ENCODE assay signal across 8 cellular contexts in the genomic region with DNA sequence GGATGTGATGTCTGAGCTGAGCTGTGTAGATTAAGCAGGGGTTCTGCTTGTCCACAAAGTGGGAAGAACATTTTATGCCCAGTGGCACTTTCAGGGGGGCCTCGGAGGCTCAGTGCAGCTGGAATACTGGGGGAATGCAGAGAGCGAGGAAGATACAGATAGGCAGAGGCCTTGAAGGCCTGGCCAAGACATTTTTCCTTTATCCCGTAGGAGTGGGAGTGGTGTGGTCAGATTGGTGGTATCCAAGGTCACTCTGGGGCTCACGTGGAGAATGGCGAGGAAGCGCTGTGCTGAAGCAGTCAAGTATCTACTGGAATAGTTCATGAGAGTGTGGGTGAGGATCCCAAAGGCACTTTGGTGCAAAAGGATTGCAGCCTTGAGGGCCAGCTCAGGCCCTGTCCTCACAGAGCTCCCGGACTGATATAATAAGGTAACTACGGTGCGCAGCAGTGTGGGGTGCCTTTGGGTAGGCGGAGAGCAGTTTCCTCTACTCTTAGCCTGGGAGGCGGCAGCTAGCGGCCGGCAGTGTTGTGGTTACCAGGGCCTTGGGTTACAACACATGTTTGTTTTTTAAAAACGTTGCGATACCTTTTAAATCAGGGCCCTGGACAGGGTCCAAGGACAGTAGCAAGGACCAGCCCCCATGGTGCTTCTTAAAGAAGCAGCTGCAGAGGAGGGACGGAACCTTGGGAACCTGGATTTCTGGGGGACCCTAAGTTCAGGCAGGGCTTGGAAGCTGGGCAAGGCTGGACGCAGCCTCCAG. TPM values are rescaled to one million over a fixed set of nuclear protein-coding genes. Genes with fewer than 3 reads are reported as not detected.
DNase-seq lines count a peak whose midpoint lies in the region; ATAC-seq and TF ChIP-seq lines count a peak whose summit lies in the region.

No MANE protein-coding gene starts in this region.

- H3K27ac ChIP-seq in CD8-positive, alpha-beta T cell (ENCODE audit: low read depth, low read length) = peak overlapping the region; percentile 50

- peak overlapping the region; percentile 21 for H3K4me3 ChIP-seq in CD8-positive, alpha-beta T cell (ENCODE audit: low read depth, low read length)

- H3K27ac Mint-ChIP-seq in CD8-positive, alpha-beta T cell = peak overlapping the region; percentile 87
- H3K27ac Mint-ChIP-seq in activated naive CD8-positive, alpha-beta T cell treated with anti-CD3 and anti-CD28 coated beads for 36 hours = peak overlapping the region; percentile 59
- peak overlapping the region; percentile 53 for H3K27ac Mint-ChIP-seq in memory B cell

- no peaks in the 10 kb centered on the region for H3K36me3 Mint-ChIP-seq in CD8-positive, alpha-beta T cell
- H3K36me3 Mint-ChIP-seq in activated naive CD8-positive, alpha-beta T cell treated with anti-CD3 and anti-CD28 coated beads for 36 hours = peaks cover 3% of the 10 kb centered on the region
- no peaks in the 10 kb centered on the region for H3K36me3 Mint-ChIP-seq in memory B cell

- intact Hi-C loops in CD8-positive, alpha-beta T cell (cut with DNase I, micrococcal nuclease) = loop anchor here in 1 of 2 experiments (1.0 to 5.0 kb wide), 2 partner anchors 10 to 182 kb away; partner anchors contain the start of gene CCDC69

- H3K27me3 Mint-ChIP-seq in CD8-positive, alpha-beta T cell (ENCODE audit: low read depth) = no peaks in the 10 kb centered on the region
- H3K27me3 Mint-ChIP-seq in activated naive CD8-positive, alpha-beta T cell treated with anti-CD3 and anti-CD28 coated beads for 36 hours = no peaks in the 10 kb centered on the region
- H3K27me3 Mint-ChIP-seq in memory B cell = no peaks in the 10 kb centered on the region

- TF ChIP-seq CTCF in CD8-positive, alpha-beta T cell (IDR thresholded peaks at IDR 0.05) = no peak

- H3K27me3 ChIP-seq in CD8-positive, alpha-beta T cell (ENCODE audit: insufficient read depth, low read length) = no peaks in the 10 kb centered on the region

- H3K36me3 ChIP-seq in CD8-positive, alpha-beta T cell (ENCODE audit: insufficient read depth, low read length) = no peaks in the 10 kb centered on the region

- POLR2A ChIA-PET in CD8-positive, alpha-beta T cell (lab: Charles Lee) = interaction anchor here (1.1 to 2.3 kb wide), 8 partner anchors 10 to 109 kb away, joined by 3 to 25 read pairs (median 5); partner anchors contain the start of genes CCDC69 and GM2A

- H3K9me3 ChIP-seq in CD8-positive, alpha-beta T cell (ENCODE audit: low read length) = no peaks in the 10 kb centered on the region

- H3K9me3 Mint-ChIP-seq in CD8-positive, alpha-beta T cell = no peaks in the 10 kb centered on the region
- H3K9me3 Mint-ChIP-seq in activated naive CD8-positive, alpha-beta T cell treated with anti-CD3 and anti-CD28 coated beads for 36 hours = peaks cover 2% of the 10 kb centered on the region
- H3K9me3 Mint-ChIP-seq in memory B cell = no peaks in the 10 kb centered on the region

- peak in 4 of 7 experiments; percentile 26 to 70 (median 41) for DNase-seq in CD8-positive, alpha-beta T cell
- DNase-seq in activated naive CD8-positive, alpha-beta T cell treated with anti-CD3 and anti-CD28 coated beads for 36 hours = no peak
- no peak for DNase-seq in memory B cell (ENCODE audit: low spot score in 2 of 2)
- no peak for DNase-seq in NCI-H146 treated with DMSO at 0.1 percent for 48 hours (lab: John Stamatoyannopoulos, UW; ENCODE audit: unreplicated experiment)
- no peak for DNase-seq in amniotic stem cell (lab: John Stamatoyannopoulos, UW)
- no peak for DNase-seq in GM03348 (ENCODE audit: low spot score)

- peaks cover 31% of the 10 kb centered on the region for H3K4me1 ChIP-seq in CD8-positive, alpha-beta T cell (ENCODE audit: insufficient read depth, low read length)

- peak overlapping the region; percentile 75 for H3K4me3 Mint-ChIP-seq in CD8-positive, alpha-beta T cell
- H3K4me3 Mint-ChIP-seq in activated naive CD8-positive, alpha-beta T cell treated with anti-CD3 and anti-CD28 coated beads for 36 hours = peak overlapping the region; percentile 12
- peak overlapping the region; percentile 72 for H3K4me3 Mint-ChIP-seq in memory B cell

- ATAC-seq in CD8-positive, alpha-beta T cell = peak; percentile 61
- peak; percentile 74 for ATAC-seq in GM19351 (IDR thresholded peaks at IDR 0.05; ENCODE audit: unreplicated experiment)
- ATAC-seq in HG03378 (IDR thresholded peaks at IDR 0.05; ENCODE audit: unreplicated experiment) = peak; percentile 73
- peak; percentile 49 for ATAC-seq in memory B cell (ENCODE audit: low read depth)

- peaks cover 50% of the 10 kb centered on the region for H3K4me1 Mint-ChIP-seq in CD8-positive, alpha-beta T cell (ENCODE audit: low read depth)
- peaks cover 37% of the 10 kb centered on the region for H3K4me1 Mint-ChIP-seq in activated naive CD8-positive, alpha-beta T cell treated with anti-CD3 and anti-CD28 coated beads for 36 hours
- peaks cover 42% of the 10 kb centered on the region for H3K4me1 Mint-ChIP-seq in memory B cell

- CTCF ChIA-PET in CD8-positive, alpha-beta T cell (lab: Charles Lee) = interaction anchor here (1.0 to 10.1 kb wide), 10 partner anchors 11 to 186 kb away, joined by 3 to 169 read pairs (median 5); partner anchors contain the start of gene CCDC69

RNA-seq across cellular contexts. Expression of gene CCDC69, which starts 10.8 kb away (rescaled TPM):
- total RNA-seq in CD8-positive, alpha-beta T cell = 10 to 100 TPM; 96.3 to 98.5 TPM
- total RNA-seq in activated naive CD8-positive, alpha-beta T cell treated with anti-CD3 and anti-CD28 coated beads for 36 hours = 10 to 100 TPM; 27.5 to 29.6 TPM

RNA-seq across cellular contexts. Expression of gene GM2A, which starts 18.3 kb away (rescaled TPM):
- 1 to 10 TPM; 3.4 to 5.0 TPM for total RNA-seq in CD8-positive, alpha-beta T cell
- total RNA-seq in activated naive CD8-positive, alpha-beta T cell treated with anti-CD3 and anti-CD28 coated beads for 36 hours = 10 to 100 TPM; 18.0 to 18.8 TPM

Comparison
In these comparisons a context has a peak if more than half of its experiments do, and no peak if none do; other contexts are left out.
1. DNase-seq: peak in CD8-positive, alpha-beta T cell (4 of 7); none in activated naive CD8-positive, alpha-beta T cell treated with anti-CD3 and anti-CD28 coated beads for 36 hours (single experiment), memory B cell (0 of 2), NCI-H146 treated with DMSO at 0.1 percent for 48 hours (single experiment), amniotic stem cell (single experiment) and GM03348 (single experiment).
2. H3K4me3 Mint-ChIP-seq: peak in every context shown above with its lines; median percentile 75 in CD8-positive, alpha-beta T cell; 72 in memory B cell; 12 in activated naive CD8-positive, alpha-beta T cell treated with anti-CD3 and anti-CD28 coated beads for 36 hours.
3. Peak in every context shown above with its lines, with median percentiles within 50 percentile points of each other: ATAC-seq and H3K27ac Mint-ChIP-seq.